1 cellular context compared by ENCODE assay signal in the genomic region with DNA sequence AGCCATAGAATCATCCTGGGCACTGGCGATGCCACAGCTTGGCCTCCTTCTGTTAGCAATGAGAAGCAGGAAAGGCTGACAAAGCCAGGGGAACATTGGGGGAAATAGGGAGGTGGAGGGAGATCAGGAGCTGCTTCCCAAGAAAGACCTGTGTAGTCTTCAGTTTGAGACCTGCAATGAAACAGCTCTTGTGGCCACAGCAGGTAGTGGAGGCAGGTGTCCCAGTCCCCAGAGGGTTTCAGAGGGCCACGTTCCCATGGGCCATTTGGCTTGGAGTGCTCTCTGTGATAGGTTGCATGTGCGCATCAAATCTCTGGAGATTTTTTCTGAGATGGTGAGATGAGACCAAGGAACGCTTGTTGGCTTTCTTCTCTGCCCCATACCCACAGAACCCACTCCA.
TF ChIP-seq lines count a peak whose summit lies in the region.

No MANE protein-coding gene starts in this region.

TF ChIP-seq in GM23338, 12 proteins besides CTCF, POLR2A, EP300 and RAD21 (continued from another document):
- TF ChIP-seq, protein P1, sequence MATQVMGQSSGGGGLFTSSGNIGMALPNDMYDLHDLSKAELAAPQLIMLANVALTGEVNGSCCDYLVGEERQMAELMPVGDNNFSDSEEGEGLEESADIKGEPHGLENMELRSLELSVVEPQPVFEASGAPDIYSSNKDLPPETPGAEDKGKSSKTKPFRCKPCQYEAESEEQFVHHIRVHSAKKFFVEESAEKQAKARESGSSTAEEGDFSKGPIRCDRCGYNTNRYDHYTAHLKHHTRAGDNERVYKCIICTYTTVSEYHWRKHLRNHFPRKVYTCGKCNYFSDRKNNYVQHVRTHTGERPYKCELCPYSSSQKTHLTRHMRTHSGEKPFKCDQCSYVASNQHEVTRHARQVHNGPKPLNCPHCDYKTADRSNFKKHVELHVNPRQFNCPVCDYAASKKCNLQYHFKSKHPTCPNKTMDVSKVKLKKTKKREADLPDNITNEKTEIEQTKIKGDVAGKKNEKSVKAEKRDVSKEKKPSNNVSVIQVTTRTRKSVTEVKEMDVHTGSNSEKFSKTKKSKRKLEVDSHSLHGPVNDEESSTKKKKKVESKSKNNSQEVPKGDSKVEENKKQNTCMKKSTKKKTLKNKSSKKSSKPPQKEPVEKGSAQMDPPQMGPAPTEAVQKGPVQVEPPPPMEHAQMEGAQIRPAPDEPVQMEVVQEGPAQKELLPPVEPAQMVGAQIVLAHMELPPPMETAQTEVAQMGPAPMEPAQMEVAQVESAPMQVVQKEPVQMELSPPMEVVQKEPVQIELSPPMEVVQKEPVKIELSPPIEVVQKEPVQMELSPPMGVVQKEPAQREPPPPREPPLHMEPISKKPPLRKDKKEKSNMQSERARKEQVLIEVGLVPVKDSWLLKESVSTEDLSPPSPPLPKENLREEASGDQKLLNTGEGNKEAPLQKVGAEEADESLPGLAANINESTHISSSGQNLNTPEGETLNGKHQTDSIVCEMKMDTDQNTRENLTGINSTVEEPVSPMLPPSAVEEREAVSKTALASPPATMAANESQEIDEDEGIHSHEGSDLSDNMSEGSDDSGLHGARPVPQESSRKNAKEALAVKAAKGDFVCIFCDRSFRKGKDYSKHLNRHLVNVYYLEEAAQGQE (IDR thresholded peaks at IDR 0.05; ENCODE audit: unreplicated experiment): no peak
- TF ChIP-seq STAT1 (IDR thresholded peaks at IDR 0.05; ENCODE audit: unreplicated experiment) (no peak), EZH2phosphoT487 (IDR thresholded peaks at IDR 0.05; ENCODE audit: unreplicated experiment) (no peak), EZH2 (IDR thresholded peaks at IDR 0.05; ENCODE audit: low read depth, unreplicated experiment) (no peak), ZNF114 (CRISPR knock-in tag; IDR thresholded peaks at IDR 0.05) (no peak)
